Comparison of ENCODE assay signal across 18 cellular contexts in genomic region chr4:129064717-129065116, GRCh38. TPM values are rescaled to one million over a fixed set of nuclear protein-coding genes. Genes with fewer than 3 reads are reported as not detected.
DNase-seq lines count a peak whose midpoint lies in the region; ATAC-seq, FAIRE-seq and TF ChIP-seq lines count a peak whose summit lies in the region.
"Had no signal": no experiment of that assay in that cellular context is flagged by ENCODE, and none has a peak within 500 bp of the region (broad histone marks: within the 10 kb centered on the region; RNA-seq: fewer than 3 reads in every experiment).

No MANE protein-coding gene starts in this region.

- dilution Hi-C loops in mammary epithelial cell (cut with HindIII; ENCODE audit: low sequenced_read_pairs): no loop called here

- H3K9me3 ChIP-seq in mammary epithelial cell (replicated peaks; ENCODE audit: insufficient read depth, low read length): peaks cover 12% of the 10 kb centered on the region

- H3K9ac ChIP-seq in mammary epithelial cell (ENCODE audit: insufficient read depth, low read length): no peak overlapping the region

- no peak overlapping the region for H2AFZ ChIP-seq in mammary epithelial cell (ENCODE audit: low read depth, low read length)

- POLR2A ChIA-PET in BJ (lab: Charles Lee): no interaction called here

- H3K27me3 ChIP-seq in BJ (ENCODE audit: control insufficient read depth, insufficient read depth, low read length) (no peaks in the 10 kb centered on the region), mammary epithelial cell (ENCODE audit: insufficient read depth, low read length) (no peaks in the 10 kb centered on the region)
- H3K27me3 ChIP-seq: heart right ventricle, tibial artery had no signal

- TF ChIP-seq CTCF in BJ (IDR thresholded peaks at IDR 0.05; ENCODE audit: insufficient read depth, low read depth, low read length) (no peak), mammary epithelial cell (conservative IDR thresholded peaks at IDR 0.05 in 1 of 2, IDR thresholded peaks at IDR 0.05 in 1 of 2; ENCODE audit: extremely low read depth in 1 of 2, insufficient read depth in 1 of 2, low read depth in 1 of 2, low read length in 2 of 2) (no peak)

- no peak for ATAC-seq in left lobe of liver
- ATAC-seq: heart right ventricle; stimulated activated naive B cell treated with anti-CD40 and anti-IgM and Interleukin-4, amounts not matched to agents 10 μg/mL and 1 μg/mL and 100 μg/mL, for 72 hours had no signal

- no peaks in the 10 kb centered on the region for H3K79me2 ChIP-seq in mammary epithelial cell (ENCODE audit: insufficient read depth, low read length)

- DNase-seq in BJ (ENCODE audit: low read depth): peak; percentile 13
- DNase-seq in HTR-8/SVneo (ENCODE audit: insufficient read length, low spot score): peak; percentile 4
- peak; percentile 19 for DNase-seq in mammary epithelial cell
- DNase-seq in myocyte (ENCODE audit: low read depth): peak; percentile 32
- no peak for DNase-seq in stimulated activated CD4-positive, alpha-beta T cell treated with anti-CD3 and anti-CD28 coated beads, Interleukin-15, amount 100 ng/mL, for 24 hours
- no peak for DNase-seq in left lobe of liver (ENCODE audit: low spot score)
- DNase-seq in NCI-H82 treated with DMSO at 0.1 percent for 48 hours (lab: John Stamatoyannopoulos, UW; ENCODE audit: unreplicated experiment): no peak
- DNase-seq in NCI-H510A (lab: John Stamatoyannopoulos, UW): no peak
- DNase-seq: amygdala; C1 segment of cervical spinal cord; heart right ventricle; islet precursor cell; NCI-H524 treated with DMSO at 0.1 percent for 48 hours; SIG-M5; stimulated activated naive B cell treated with anti-CD40 and anti-IgM and Interleukin-4, amounts not matched to agents 10 μg/mL and 1 μg/mL and 100 μg/mL, for 72 hours; T-helper 2 cell; tibial artery had no signal

- peaks cover 2% of the 10 kb centered on the region for H3K36me3 ChIP-seq in BJ (ENCODE audit: control insufficient read depth, insufficient read depth, low read length)
- no peaks in the 10 kb centered on the region for H3K36me3 ChIP-seq in mammary epithelial cell (ENCODE audit: insufficient read depth, low read length)

- H3K4me1 ChIP-seq in mammary epithelial cell (ENCODE audit: insufficient read depth, low read length): no peaks in the 10 kb centered on the region
- H3K4me1 ChIP-seq: heart right ventricle, tibial artery had no signal

- no peak for FAIRE-seq in HTR-8/SVneo (lab: Jason Lieb, UNC)

- H3K4me3 ChIP-seq in BJ (ENCODE audit: low read depth, low read length) (no peak overlapping the region), mammary epithelial cell (replicated peaks in 1 of 3; ENCODE audit: insufficient read depth in 1 of 3, low read depth in 2 of 3, low read length in 3 of 3) (no peak overlapping the region)
- H3K4me3 ChIP-seq: coronary artery, heart right ventricle, tibial artery had no signal

- H4K20me1 ChIP-seq in mammary epithelial cell (ENCODE audit: insufficient read depth, low read length): no peaks in the 10 kb centered on the region

- in situ Hi-C loops in mammary epithelial cell (cut with MboI; ENCODE audit: low sequenced_read_pairs in 2 of 2): no loop called here

- no TSS peak for BruUV-seq in mammary epithelial cell (replicated peaks; lab: Mats Ljungman, UMichigan)

- H3K27ac ChIP-seq in mammary epithelial cell (ENCODE audit: insufficient read depth, low read depth, low read length): no peak overlapping the region
- H3K27ac ChIP-seq: coronary artery, heart right ventricle, tibial artery had no signal

- intact Hi-C loops in mammary epithelial cell (cut with micrococcal nuclease): no loop called here

- no peak overlapping the region for H3K4me2 ChIP-seq in mammary epithelial cell (ENCODE audit: insufficient read depth, low read depth, low read length)

- CTCF ChIA-PET in BJ (lab: Yijun Ruan, JAX): interaction anchor here (0.6 kb wide), 1 partner anchor 237 kb away, joined by 3 read pairs; no protein-coding TSS in a partner anchor
- CTCF ChIA-PET in mammary epithelial cell (lab: Charles Lee; ENCODE audit: low non-redundant PET): no interaction called here

RNA-seq across cellular contexts. Expression of gene SCLT1, which starts 28.6 kb away (rescaled TPM):
- polyA plus RNA-seq in BJ (2011; rRNA removed) (3.1 and 5.1 TPM in 2 replicates), mammary epithelial cell (4.2 TPM)
- 7.2 and 8.3 TPM in 2 replicates for polyA minus RNA-seq in BJ (2011; rRNA and poly(A)+ RNA removed)
- total RNA-seq in mammary epithelial cell (10 to 100 TPM in 1 of 2 donors, 1 to 10 TPM in 1; 7.2 to 13.3 TPM), myocyte (5.2 and 7.4 TPM in 2 replicates), left lobe of liver (2.5 TPM)
- polyA minus RNA-seq in mammary epithelial cell: not detected
- polyA plus RNA-seq in myocyte (2012): 1.9 TPM

RNA-seq across cellular contexts. Expression of gene C4orf33, which starts 31.2 kb away (rescaled TPM):
- 2.2 and 7.0 TPM in 2 replicates for polyA plus RNA-seq in BJ (2011; rRNA removed)
- 0.67 and 1.2 TPM in 2 replicates for polyA minus RNA-seq in BJ (2011; rRNA and poly(A)+ RNA removed)
- 10 to 100 TPM; 11.5 to 13.3 TPM for total RNA-seq in mammary epithelial cell
- 6.6 TPM for polyA plus RNA-seq in mammary epithelial cell
- polyA minus RNA-seq in mammary epithelial cell: 6.0 TPM
- 5.8 and 8.6 TPM in 2 replicates for total RNA-seq in myocyte
- polyA plus RNA-seq in myocyte (2012): 3.6 TPM
- 4.0 TPM for total RNA-seq in left lobe of liver

Comparison
In these comparisons a context has a peak if more than half of its experiments do, and no peak if none do; other contexts are left out.
1. DNase-seq: peak in BJ (single experiment), HTR-8/SVneo (single experiment), mammary epithelial cell (single experiment) and myocyte (single experiment); none in stimulated activated CD4-positive, alpha-beta T cell treated with anti-CD3 and anti-CD28 coated beads, Interleukin-15, amount 100 ng/mL, for 24 hours (single experiment), left lobe of liver (single experiment), NCI-H82 treated with DMSO at 0.1 percent for 48 hours (single experiment) and NCI-H510A (single experiment).